ENCODE assay signal across 19 cellular contexts in genomic region chr16:75024182-75024581, GRCh38. TPM values are rescaled to one million over a fixed set of nuclear protein-coding genes. Genes with fewer than 3 reads are reported as not detected.
A peak's percentile ranks its signal among the peaks of the same experiment; 100 is the strongest.
DNase-seq lines count a peak whose midpoint lies in the region; ATAC-seq and TF ChIP-seq lines count a peak whose summit lies in the region.
"Had no signal": no experiment of that assay in that cellular context is flagged by ENCODE, and none has a peak within 500 bp of the region (broad histone marks: within the 10 kb centered on the region; RNA-seq: fewer than 3 reads in every experiment).

No MANE protein-coding gene starts in this region.

- H3F3A ChIP-seq in DOHH2 (ENCODE audit: control insufficient read depth, insufficient read depth): peaks cover 9% of the 10 kb centered on the region

- H3K4me3 ChIP-seq in CD4-positive, CD25-positive, alpha-beta regulatory T cell (ENCODE audit: low read depth, low read length): peak overlapping the region; percentile 22
- H3K4me3 ChIP-seq in DOHH2 (ENCODE audit: low read length) (peak overlapping the region; percentile 43), Panc1 (ENCODE audit: low read depth in 2 of 2, low read length in 2 of 2) (no peak overlapping the region), ascending aorta (no peak overlapping the region)
- no peak overlapping the region for H3K4me3 ChIP-seq in naive thymus-derived CD4-positive, alpha-beta T cell (ENCODE audit: low read length)
- H3K4me3 ChIP-seq: tibial artery had no signal

- CTCF ChIA-PET in Panc1 (lab: Charles Lee): no interaction called here
- CTCF ChIA-PET in naive thymus-derived CD4-positive, alpha-beta T cell (lab: Charles Lee): no interaction called here

- peak overlapping the region; percentile 59 to 74 (median 70) for H3K27ac Mint-ChIP-seq in CD4-positive, CD25-positive, alpha-beta regulatory T cell
- peak overlapping the region in 8 of 9 donors; percentile 52 to 75 (median 64) for H3K27ac Mint-ChIP-seq in naive thymus-derived CD4-positive, alpha-beta T cell
- H3K27ac Mint-ChIP-seq in T-helper 2 cell treated with Interferon-gamma antibody and Interleukin-4, amounts not matched to agents 5 μg/mL and 100 μg/mL, for 36 hours: no peak overlapping the region
- H3K27ac Mint-ChIP-seq: activated B cell treated with CpG ODN at 0.5 μM for 24 hours had no signal

- DNase-seq in CD4-positive, CD25-positive, alpha-beta regulatory T cell: no peak
- DNase-seq in Panc1 (ENCODE audit: low read depth, low spot score): no peak
- no peak for DNase-seq in naive thymus-derived CD4-positive, alpha-beta T cell
- DNase-seq in T-helper 2 cell treated with Interferon-gamma antibody and Interleukin-4, amounts not matched to agents 5 μg/mL and 100 μg/mL, for 36 hours (ENCODE audit: low spot score): no peak
- DNase-seq in ascending aorta (ENCODE audit: low spot score in 2 of 2): no peak
- DNase-seq: activated B cell treated with CpG ODN at 0.5 μM for 24 hours; activated CD8-positive, alpha-beta memory T cell treated with anti-CD3 and anti-CD28 coated beads, Interleukin-2, amount 50 U/mL, for 4 hours; activated naive CD4-positive, alpha-beta T cell treated with anti-CD3 and anti-CD28 coated beads, Interleukin-2, amount 50 U/mL, for 16 hours; cortex of kidney; DMS79; foreskin fibroblast; NCI-H2029; NCI-H446; small intestine; stimulated activated CD4-positive, alpha-beta T cell treated with anti-CD3 and anti-CD28 coated beads, Interleukin-4, amount 100 ng/mL, for 4 hours; stimulated activated CD8-positive, alpha-beta memory T cell treated with anti-CD3 and anti-CD28 coated beads, Interleukin-4, amount 100 ng/mL, for 48 hours; tibial artery had no signal

- intact Hi-C loops in Panc1 (cut with micrococcal nuclease; ENCODE audit: unreplicated experiment) (no loop called here), ascending aorta (cut with DNase I) (no loop called here)
- intact Hi-C loops in naive thymus-derived CD4-positive, alpha-beta T cell (cut with micrococcal nuclease): no loop called here

- no peak for ATAC-seq in CD4-positive, CD25-positive, alpha-beta regulatory T cell (ENCODE audit: low read depth in 2 of 2)
- ATAC-seq in Panc1 (0 out of 2 replicates have a peak, but pooled peaks have one; percentile 46), GM21717 (IDR thresholded peaks at IDR 0.05; ENCODE audit: unreplicated experiment) (no peak)
- no peak for ATAC-seq in naive thymus-derived CD4-positive, alpha-beta T cell

- peaks cover 10% of the 10 kb centered on the region for H3K4me1 ChIP-seq in CD4-positive, CD25-positive, alpha-beta regulatory T cell (ENCODE audit: control insufficient read depth, insufficient read depth, low read length, poor library complexity, severe bottlenecking)
- H3K4me1 ChIP-seq in DOHH2 (ENCODE audit: control insufficient read depth, low read length): peaks cover 22% of the 10 kb centered on the region
- H3K4me1 ChIP-seq in Panc1 (ENCODE audit: control insufficient read depth, insufficient read depth, low read length): peaks cover 40% of the 10 kb centered on the region
- peaks cover 0 to 8% of the 10 kb centered on the region in 2 donors for H3K4me1 ChIP-seq in naive thymus-derived CD4-positive, alpha-beta T cell (ENCODE audit: control insufficient read depth in 2 of 2, insufficient read depth in 2 of 2, low read length in 2 of 2)
- peaks cover 4 to 13% of the 10 kb centered on the region in 2 donors for H3K4me1 ChIP-seq in ascending aorta

- peaks cover 0 to 16% (median 1%) of the 10 kb centered on the region in 7 donors for H3K9me3 Mint-ChIP-seq in CD4-positive, CD25-positive, alpha-beta regulatory T cell
- peaks cover 4 to 21% (median 10%) of the 10 kb centered on the region in 11 donors for H3K9me3 Mint-ChIP-seq in naive thymus-derived CD4-positive, alpha-beta T cell
- H3K9me3 Mint-ChIP-seq in T-helper 2 cell treated with Interferon-gamma antibody and Interleukin-4, amounts not matched to agents 5 μg/mL and 100 μg/mL, for 36 hours: peaks cover 27% of the 10 kb centered on the region

- BruUV-seq in Panc1 (replicated peaks; lab: Mats Ljungman, UMichigan): no TSS peak

- no peaks in the 10 kb centered on the region for H3K9me2 ChIP-seq in DOHH2 (replicated peaks; ENCODE audit: control insufficient read depth, low read length)

- no peak for TF ChIP-seq CTCF in DOHH2 (IDR thresholded peaks at IDR 0.05; ENCODE audit: low read depth, low read length, poor library complexity, severe bottlenecking)
- TF ChIP-seq CTCF in Panc1 (IDR thresholded peaks at IDR 0.05): no peak
- no peak for TF ChIP-seq CTCF in ascending aorta (IDR thresholded peaks at IDR 0.05)

- no peaks in the 10 kb centered on the region for H3K27me3 ChIP-seq in CD4-positive, CD25-positive, alpha-beta regulatory T cell (ENCODE audit: control insufficient read depth, insufficient read depth, low read length)
- H3K27me3 ChIP-seq in DOHH2 (ENCODE audit: control insufficient read depth, low read length) (no peaks in the 10 kb centered on the region), Panc1 (ENCODE audit: control insufficient read depth, insufficient read depth, low read length) (no peaks in the 10 kb centered on the region), ascending aorta (no peaks in the 10 kb centered on the region)
- no peaks in the 10 kb centered on the region for H3K27me3 ChIP-seq in naive thymus-derived CD4-positive, alpha-beta T cell (ENCODE audit: control insufficient read depth in 2 of 2, insufficient read depth in 2 of 2, low read length in 2 of 2)
- H3K27me3 ChIP-seq: tibial artery had no signal

- peaks cover 12 to 21% (median 15%) of the 10 kb centered on the region in 4 donors for H3K4me1 Mint-ChIP-seq in CD4-positive, CD25-positive, alpha-beta regulatory T cell
- peaks cover 6 to 22% (median 18%) of the 10 kb centered on the region in 7 donors for H3K4me1 Mint-ChIP-seq in naive thymus-derived CD4-positive, alpha-beta T cell
- peaks cover 13% of the 10 kb centered on the region for H3K4me1 Mint-ChIP-seq in T-helper 2 cell treated with Interferon-gamma antibody and Interleukin-4, amounts not matched to agents 5 μg/mL and 100 μg/mL, for 36 hours (ENCODE audit: low read depth)

- H3K36me3 ChIP-seq in CD4-positive, CD25-positive, alpha-beta regulatory T cell (ENCODE audit: control insufficient read depth, insufficient read depth, low read length): no peaks in the 10 kb centered on the region
- H3K36me3 ChIP-seq in DOHH2 (ENCODE audit: control insufficient read depth, low read length) (no peaks in the 10 kb centered on the region), Panc1 (ENCODE audit: control insufficient read depth, insufficient read depth, low read length) (no peaks in the 10 kb centered on the region), ascending aorta (no peaks in the 10 kb centered on the region)
- H3K36me3 ChIP-seq in naive thymus-derived CD4-positive, alpha-beta T cell (ENCODE audit: control insufficient read depth in 2 of 3, insufficient read depth in 3 of 3, low read length in 3 of 3): no peaks in the 10 kb centered on the region
- H3K36me3 ChIP-seq: tibial artery had no signal

- peaks cover 6% of the 10 kb centered on the region for H3K79me2 ChIP-seq in DOHH2 (ENCODE audit: control insufficient read depth, low read length)

- POLR2A ChIA-PET in Panc1 (lab: Charles Lee): no interaction called here
- POLR2A ChIA-PET in naive thymus-derived CD4-positive, alpha-beta T cell (lab: Charles Lee): no interaction called here

- H3K27ac ChIP-seq in CD4-positive, CD25-positive, alpha-beta regulatory T cell (ENCODE audit: insufficient read depth, low read length, poor library complexity, severe bottlenecking): peak overlapping the region; percentile 54
- H3K27ac ChIP-seq in DOHH2 (ENCODE audit: low read depth, low read length) (peak overlapping the region; percentile 69), Panc1 (ENCODE audit: low read length) (peak overlapping the region; percentile 79), ascending aorta (no peak overlapping the region)
- no peak overlapping the region for H3K27ac ChIP-seq in naive thymus-derived CD4-positive, alpha-beta T cell (ENCODE audit: low read depth, low read length)
- H3K27ac ChIP-seq: tibial artery had no signal

- in situ Hi-C loops in Panc1 (cut with HindIII; ENCODE audit: low pct_unique_long_range_greater_than_20kb, low sequenced_read_pairs): no loop called here

- peak overlapping the region in 3 of 4 donors; percentile 1 to 5 (median 2) for H3K4me3 Mint-ChIP-seq in CD4-positive, CD25-positive, alpha-beta regulatory T cell
- H3K4me3 Mint-ChIP-seq in naive thymus-derived CD4-positive, alpha-beta T cell: peak overlapping the region in 8 of 10 donors; percentile 3 to 62 (median 31)
- no peak overlapping the region for H3K4me3 Mint-ChIP-seq in T-helper 2 cell treated with Interferon-gamma antibody and Interleukin-4, amounts not matched to agents 5 μg/mL and 100 μg/mL, for 36 hours
- H3K4me3 Mint-ChIP-seq: activated B cell treated with CpG ODN at 0.5 μM for 24 hours had no signal

- H3K9me3 ChIP-seq in CD4-positive, CD25-positive, alpha-beta regulatory T cell (ENCODE audit: control insufficient read depth in 2 of 2, low read length in 2 of 2): peaks cover 4 to 7% of the 10 kb centered on the region in 2 experiments
- peaks cover 9% of the 10 kb centered on the region; the same call in 1 of the 2 replicates for H3K9me3 ChIP-seq in DOHH2 (ENCODE audit: control insufficient read depth, insufficient read depth, low read length)
- H3K9me3 ChIP-seq in Panc1 (ENCODE audit: control insufficient read depth, insufficient read depth, low read depth, low read length): peaks cover 6% of the 10 kb centered on the region; the same call in 1 of the 2 replicates
- no peaks in the 10 kb centered on the region for H3K9me3 ChIP-seq in naive thymus-derived CD4-positive, alpha-beta T cell (ENCODE audit: control insufficient read depth in 2 of 3, low read length in 3 of 3)
- H3K9me3 ChIP-seq in ascending aorta: peaks cover 0 to 11% of the 10 kb centered on the region in 2 donors
- H3K9me3 ChIP-seq: tibial artery had no signal

- no peaks in the 10 kb centered on the region for H4K20me1 ChIP-seq in DOHH2 (ENCODE audit: control insufficient read depth, insufficient read depth, low read depth, low read length)

- H3K4me2 ChIP-seq in DOHH2 (ENCODE audit: low read length): peak overlapping the region; percentile 60

- no peaks in the 10 kb centered on the region for H3K36me3 Mint-ChIP-seq in CD4-positive, CD25-positive, alpha-beta regulatory T cell
- H3K36me3 Mint-ChIP-seq in naive thymus-derived CD4-positive, alpha-beta T cell: peaks cover 9 to 31% (median 18%) of the 10 kb centered on the region in 5 donors
- H3K36me3 Mint-ChIP-seq in T-helper 2 cell treated with Interferon-gamma antibody and Interleukin-4, amounts not matched to agents 5 μg/mL and 100 μg/mL, for 36 hours (ENCODE audit: low read depth): peaks cover 30% of the 10 kb centered on the region

- no peaks in the 10 kb centered on the region for H3K27me3 Mint-ChIP-seq in CD4-positive, CD25-positive, alpha-beta regulatory T cell
- no peaks in the 10 kb centered on the region for H3K27me3 Mint-ChIP-seq in naive thymus-derived CD4-positive, alpha-beta T cell
- H3K27me3 Mint-ChIP-seq in T-helper 2 cell treated with Interferon-gamma antibody and Interleukin-4, amounts not matched to agents 5 μg/mL and 100 μg/mL, for 36 hours (ENCODE audit: low read depth): no peaks in the 10 kb centered on the region

RNA-seq across cellular contexts. Expression of gene ZNRF1, which starts 25.4 kb away (rescaled TPM):
- total RNA-seq in CD4-positive, CD25-positive, alpha-beta regulatory T cell: 15.1 TPM
- 1 to 10 TPM; 3.2 to 8.6 (median 5.8) TPM for polyA plus RNA-seq in CD4-positive, CD25-positive, alpha-beta regulatory T cell
- 52.3 TPM for total RNA-seq in Panc1 (2021; ENCODE audit: unreplicated experiment)
- 31.5 TPM for polyA plus RNA-seq in Panc1 (2012; ENCODE audit: insufficient read length)
- total RNA-seq in naive thymus-derived CD4-positive, alpha-beta T cell: 10 to 100 TPM in 1 of 5 experiments, 1 to 10 TPM in 4; 1.8 to 27.9 (median 2.6) TPM
- polyA plus RNA-seq in naive thymus-derived CD4-positive, alpha-beta T cell: 1 to 10 TPM; 1.2 to 1.4 TPM
- 53.7 TPM for total RNA-seq in ascending aorta

RNA-seq across cellular contexts. Expression of gene WDR59, which starts 39.3 kb away (rescaled TPM):
- total RNA-seq in CD4-positive, CD25-positive, alpha-beta regulatory T cell: 89.2 TPM
- 10 to 100 TPM; 11.4 to 14.9 (median 13.0) TPM for polyA plus RNA-seq in CD4-positive, CD25-positive, alpha-beta regulatory T cell
- total RNA-seq in Panc1 (2021; ENCODE audit: unreplicated experiment): 58.7 TPM
- polyA plus RNA-seq in Panc1 (2012; ENCODE audit: insufficient read length): 42.7 TPM
- 100 to 1,000 TPM in 2 of 5 experiments, 10 to 100 TPM in 3; 82.7 to 130 (median 84.7) TPM for total RNA-seq in naive thymus-derived CD4-positive, alpha-beta T cell
- polyA plus RNA-seq in naive thymus-derived CD4-positive, alpha-beta T cell: 10 to 100 TPM; 11.6 to 13.2 TPM
- total RNA-seq in ascending aorta: 22.0 TPM

Comparison
In these comparisons a context has a peak if more than half of its experiments do, and no peak if none do; other contexts are left out.
1. H3K27ac ChIP-seq: peak in CD4-positive, CD25-positive, alpha-beta regulatory T cell (single experiment), DOHH2 (single experiment) and Panc1 (single experiment); none in naive thymus-derived CD4-positive, alpha-beta T cell (single experiment) and ascending aorta (0 of 2).
2. H3K4me3 ChIP-seq: peak in CD4-positive, CD25-positive, alpha-beta regulatory T cell (single experiment) and DOHH2 (single experiment); none in Panc1 (0 of 2), naive thymus-derived CD4-positive, alpha-beta T cell (single experiment) and ascending aorta (0 of 2).